In genomic region chr11:11265994-11266606, GRCh38 we compare ENCODE assay signal across 8 cellular contexts.
A peak's percentile ranks its signal among the peaks of the same experiment; 100 is the strongest.
DNase-seq lines count a peak whose midpoint lies in the region; ATAC-seq and TF ChIP-seq lines count a peak whose summit lies in the region.

No MANE protein-coding gene starts in this region.

- peak; percentile 63 for ATAC-seq in CD8-positive, alpha-beta T cell
- ATAC-seq in GM21381 (IDR thresholded peaks at IDR 0.05; ENCODE audit: unreplicated experiment) (peak; percentile 70), natural killer cell (peak in 1 of 3 donors; percentile 70), upper lobe of right lung (peak; percentile 85)

- H3K36me3 Mint-ChIP-seq in CD8-positive, alpha-beta T cell, result no peaks in the 10 kb centered on the region
- H3K36me3 Mint-ChIP-seq in natural killer cell, result no peaks in the 10 kb centered on the region

- no peaks in the 10 kb centered on the region for H3K9me3 Mint-ChIP-seq in CD8-positive, alpha-beta T cell
- H3K9me3 Mint-ChIP-seq in natural killer cell, result no peaks in the 10 kb centered on the region

- H3K9me3 ChIP-seq in CD8-positive, alpha-beta T cell (ENCODE audit: low read length), result no peaks in the 10 kb centered on the region
- H3K9me3 ChIP-seq in upper lobe of right lung, result no peaks in the 10 kb centered on the region

- H3K27ac ChIP-seq in CD8-positive, alpha-beta T cell (ENCODE audit: low read depth, low read length), result no peak overlapping the region
- H3K27ac ChIP-seq in upper lobe of right lung, result no peak overlapping the region

- H3K27ac Mint-ChIP-seq in CD8-positive, alpha-beta T cell, result no peak overlapping the region
- H3K27ac Mint-ChIP-seq in natural killer cell, result no peak overlapping the region

- CTCF ChIA-PET in CD8-positive, alpha-beta T cell (lab: Charles Lee), result interaction anchor here (0.8 to 2.7 kb wide), 2 partner anchors 238 to 242 kb away, joined by 4 to 13 read pairs; no protein-coding TSS in a partner anchor

- H3K4me3 Mint-ChIP-seq in CD8-positive, alpha-beta T cell, result no peak overlapping the region
- no peak overlapping the region for H3K4me3 Mint-ChIP-seq in natural killer cell

- H3K4me1 Mint-ChIP-seq in CD8-positive, alpha-beta T cell (ENCODE audit: low read depth), result no peaks in the 10 kb centered on the region
- no peaks in the 10 kb centered on the region for H3K4me1 Mint-ChIP-seq in natural killer cell

- no peaks in the 10 kb centered on the region for H3K27me3 ChIP-seq in CD8-positive, alpha-beta T cell (ENCODE audit: insufficient read depth, low read length)
- no peaks in the 10 kb centered on the region for H3K27me3 ChIP-seq in upper lobe of right lung

- H3K4me3 ChIP-seq in CD8-positive, alpha-beta T cell (ENCODE audit: low read depth, low read length), result no peak overlapping the region
- no peak overlapping the region for H3K4me3 ChIP-seq in upper lobe of right lung

- intact Hi-C loops in CD8-positive, alpha-beta T cell (cut with DNase I, micrococcal nuclease), result loop anchor here (2.0 to 10.0 kb wide), 3 partner anchors 229 to 331 kb away; no protein-coding TSS in a partner anchor
- intact Hi-C loops in natural killer cell (cut with micrococcal nuclease), result loop anchor here (10.0 kb wide), 1 partner anchor 231 kb away; no protein-coding TSS in a partner anchor
- intact Hi-C loops in upper lobe of right lung (cut with DNase I), result no loop called here

- H3K27me3 Mint-ChIP-seq in CD8-positive, alpha-beta T cell (ENCODE audit: low read depth), result peaks cover 12% of the 10 kb centered on the region
- peaks cover 6 to 8% of the 10 kb centered on the region in 2 donors for H3K27me3 Mint-ChIP-seq in natural killer cell (ENCODE audit: low read depth in 2 of 2)

- H3K4me1 ChIP-seq in CD8-positive, alpha-beta T cell (ENCODE audit: insufficient read depth, low read length), result no peaks in the 10 kb centered on the region
- peaks cover 6% of the 10 kb centered on the region for H3K4me1 ChIP-seq in upper lobe of right lung

- peak; percentile 24 to 63 (median 42) for DNase-seq in CD8-positive, alpha-beta T cell
- DNase-seq in NCI-H1105 (lab: John Stamatoyannopoulos, UW) (peak; percentile 30), natural killer cell (peak; percentile 26), upper lobe of right lung (peak; percentile 80), cortex of kidney (lab: John Stamatoyannopoulos, UW) (no peak)
- DNase-seq in activated CD4-positive, alpha-beta T cell treated with anti-CD3 and anti-CD28 coated beads for 48 hours, result peak; percentile 80
- peak; percentile 17 for DNase-seq in effector CD8-positive, alpha-beta T cell (lab: John Stamatoyannopoulos, UW)

- no peaks in the 10 kb centered on the region for H3K36me3 ChIP-seq in CD8-positive, alpha-beta T cell (ENCODE audit: insufficient read depth, low read length)
- H3K36me3 ChIP-seq in upper lobe of right lung, result no peaks in the 10 kb centered on the region

- TF ChIP-seq CTCF in CD8-positive, alpha-beta T cell (IDR thresholded peaks at IDR 0.05), result peak; percentile 45
- TF ChIP-seq CTCF in natural killer cell (IDR thresholded peaks at IDR 0.05), result peak; percentile 45
- TF ChIP-seq CTCF in upper lobe of right lung (IDR thresholded peaks at IDR 0.05), result peak; percentile 77

- POLR2A ChIA-PET in CD8-positive, alpha-beta T cell (lab: Charles Lee), result no interaction called here
